Comparison of ENCODE assay signal across 15 cellular contexts in genomic region chr14:34604990-34605389, GRCh38. TPM values are rescaled to one million over a fixed set of nuclear protein-coding genes. Genes with fewer than 3 reads are reported as not detected.
DNase-seq lines count a peak whose midpoint lies in the region; ATAC-seq, FAIRE-seq and TF ChIP-seq lines count a peak whose summit lies in the region.
"Had no signal": no experiment of that assay in that cellular context is flagged by ENCODE, and none has a peak within 500 bp of the region (broad histone marks: within the 10 kb centered on the region; RNA-seq: fewer than 3 reads in every experiment).

No MANE protein-coding gene starts in this region.

- H3K4me3 ChIP-seq in adipocyte (ENCODE audit: low read length): no peak overlapping the region
- H3K4me3 ChIP-seq in upper lobe of right lung: no peak overlapping the region
- H3K4me3 ChIP-seq in A673 (ENCODE audit: low read depth, low read length, poor library complexity, severe bottlenecking): no peak overlapping the region
- H3K4me3 ChIP-seq in WERI-Rb-1 (ENCODE audit: low read depth, low read length): no peak overlapping the region
- H3K4me3 ChIP-seq: right atrium auricular region had no signal

- no TSS peak for BruUV-seq in A673 (replicated peaks; lab: Mats Ljungman, UMichigan)

- H3K27me3 Mint-ChIP-seq in activated naive CD8-positive, alpha-beta T cell: no peaks in the 10 kb centered on the region
- no peaks in the 10 kb centered on the region for H3K27me3 Mint-ChIP-seq in activated naive CD8-positive, alpha-beta T cell treated with anti-CD3 and anti-CD28 coated beads for 36 hours
- H3K27me3 Mint-ChIP-seq: activated CD4-positive, alpha-beta T cell treated with anti-CD3 and anti-CD28 coated beads, Interleukin-2, amount 10 ng/mL, durations not matched to agents 24 days and 14 days had no signal

- H3K4me1 Mint-ChIP-seq in activated naive CD8-positive, alpha-beta T cell (ENCODE audit: low read depth): peaks cover 5% of the 10 kb centered on the region
- peaks cover 4% of the 10 kb centered on the region for H3K4me1 Mint-ChIP-seq in activated naive CD8-positive, alpha-beta T cell treated with anti-CD3 and anti-CD28 coated beads for 36 hours
- H3K4me1 Mint-ChIP-seq: activated CD4-positive, alpha-beta T cell treated with anti-CD3 and anti-CD28 coated beads, Interleukin-2, amount 10 ng/mL, durations not matched to agents 24 days and 14 days; nephron had no signal

- H3K4me3 Mint-ChIP-seq in activated naive CD8-positive, alpha-beta T cell: no peak overlapping the region
- H3K4me3 Mint-ChIP-seq in activated naive CD8-positive, alpha-beta T cell treated with anti-CD3 and anti-CD28 coated beads for 36 hours: no peak overlapping the region
- H3K4me3 Mint-ChIP-seq: activated CD4-positive, alpha-beta T cell treated with anti-CD3 and anti-CD28 coated beads, Interleukin-2, amount 10 ng/mL, durations not matched to agents 24 days and 14 days; activated T-helper 1 cell treated with anti-CD3 and anti-CD28 coated beads, Interleukin-12 subunit alpha, Interleukin-12 subunit beta, Interleukin-2, Interleukin-4 antibody, amounts not matched to agents 30 ng/mL and 10 ng/mL and 1 ng/mL, durations not matched to agents 14 hours and 24 hours and 36 hours; nephron had no signal

- no peak overlapping the region for H3K9ac ChIP-seq in adipocyte (ENCODE audit: low read length)

- H3K36me3 ChIP-seq in adipocyte (ENCODE audit: control insufficient read depth, insufficient read depth, low read length, severe bottlenecking) (peaks cover 85% of the 10 kb centered on the region), upper lobe of right lung (peaks cover 99% of the 10 kb centered on the region), A673 (ENCODE audit: insufficient read depth, low read length, poor library complexity, severe bottlenecking) (peaks cover 89% of the 10 kb centered on the region), WERI-Rb-1 (peaks cover 70% of the 10 kb centered on the region)

- H3K27ac Mint-ChIP-seq in activated naive CD8-positive, alpha-beta T cell: peak overlapping the region; percentile 41
- no peak overlapping the region for H3K27ac Mint-ChIP-seq in activated naive CD8-positive, alpha-beta T cell treated with anti-CD3 and anti-CD28 coated beads for 36 hours
- H3K27ac Mint-ChIP-seq: nephron had no signal

- intact Hi-C loops in upper lobe of right lung (cut with DNase I) (no loop called here), A673 (cut with micrococcal nuclease; ENCODE audit: unreplicated experiment) (no loop called here)

- CTCF ChIA-PET in A673 (lab: Charles Lee): no interaction called here

- no peaks in the 10 kb centered on the region for H3K9me3 ChIP-seq in adipocyte (ENCODE audit: control insufficient read depth, low read length)
- H3K9me3 ChIP-seq in upper lobe of right lung: no peaks in the 10 kb centered on the region
- H3K9me3 ChIP-seq in A673 (ENCODE audit: low read depth, low read length, poor library complexity, severe bottlenecking): no peaks in the 10 kb centered on the region
- no peaks in the 10 kb centered on the region for H3K9me3 ChIP-seq in WERI-Rb-1 (ENCODE audit: severe bottlenecking)
- H3K9me3 ChIP-seq: right atrium auricular region had no signal

- peak; percentile 50 for ATAC-seq in upper lobe of right lung
- no peak for ATAC-seq in foreskin keratinocyte

- H3K4me1 ChIP-seq in adipocyte (ENCODE audit: control insufficient read depth, insufficient read depth, low read length) (peaks cover 11% of the 10 kb centered on the region), upper lobe of right lung (no peaks in the 10 kb centered on the region), A673 (ENCODE audit: insufficient read depth, low read length, poor library complexity, severe bottlenecking) (no peaks in the 10 kb centered on the region), foreskin keratinocyte (no peaks in the 10 kb centered on the region)
- H3K4me1 ChIP-seq: right atrium auricular region had no signal

- POLR2A ChIA-PET in A673 (lab: Charles Lee; ENCODE audit: low non-redundant PET): no interaction called here

- TF ChIP-seq CTCF in upper lobe of right lung (IDR thresholded peaks at IDR 0.05) (no peak), A673 (conservative IDR thresholded peaks at IDR 0.05; ENCODE audit: low read depth, low read length) (no peak), foreskin keratinocyte (conservative IDR thresholded peaks at IDR 0.05) (no peak), WERI-Rb-1 (IDR thresholded peaks at IDR 0.05; ENCODE audit: low read depth, low read length) (no peak)

- H3K9me3 Mint-ChIP-seq in activated naive CD8-positive, alpha-beta T cell (ENCODE audit: low read depth): no peaks in the 10 kb centered on the region
- no peaks in the 10 kb centered on the region for H3K9me3 Mint-ChIP-seq in activated naive CD8-positive, alpha-beta T cell treated with anti-CD3 and anti-CD28 coated beads for 36 hours
- H3K9me3 Mint-ChIP-seq: activated CD4-positive, alpha-beta T cell treated with anti-CD3 and anti-CD28 coated beads, Interleukin-2, amount 10 ng/mL, durations not matched to agents 24 days and 14 days; activated T-helper 1 cell treated with anti-CD3 and anti-CD28 coated beads, Interleukin-12 subunit alpha, Interleukin-12 subunit beta, Interleukin-2, Interleukin-4 antibody, amounts not matched to agents 30 ng/mL and 10 ng/mL and 1 ng/mL, durations not matched to agents 14 hours and 24 hours and 36 hours; nephron had no signal

- FAIRE-seq in islet of Langerhans (lab: Jason Lieb, UNC): peak; percentile 51

- no peak overlapping the region for H3K27ac ChIP-seq in upper lobe of right lung
- H3K27ac ChIP-seq in A673 (ENCODE audit: low read depth, low read length, poor library complexity, severe bottlenecking): no peak overlapping the region
- no peak overlapping the region for H3K27ac ChIP-seq in foreskin keratinocyte
- no peak overlapping the region for H3K27ac ChIP-seq in WERI-Rb-1
- H3K27ac ChIP-seq: right atrium auricular region had no signal

- DNase-seq in activated naive CD8-positive, alpha-beta T cell treated with anti-CD3 and anti-CD28 coated beads for 36 hours: no peak
- DNase-seq in adipocyte (ENCODE audit: low read depth): peak; percentile 72
- DNase-seq in upper lobe of right lung: no peak
- no peak for DNase-seq in A673 (ENCODE audit: low spot score)
- no peak for DNase-seq in foreskin keratinocyte
- no peak for DNase-seq in WERI-Rb-1
- DNase-seq: activated CD4-positive, alpha-beta T cell treated with anti-CD3 and anti-CD28 coated beads, Interleukin-2, amount 10 ng/mL, durations not matched to agents 24 days and 14 days; amniotic stem cell; NCI-H2081; NCI-H748 treated with DMSO at 0.1 percent for 48 hours had no signal

- peaks cover 11% of the 10 kb centered on the region for H3K36me3 Mint-ChIP-seq in activated naive CD8-positive, alpha-beta T cell
- peaks cover 14% of the 10 kb centered on the region for H3K36me3 Mint-ChIP-seq in activated naive CD8-positive, alpha-beta T cell treated with anti-CD3 and anti-CD28 coated beads for 36 hours

- H3K27me3 ChIP-seq in adipocyte (replicated peaks; ENCODE audit: control insufficient read depth, insufficient read depth, low read length): no peaks in the 10 kb centered on the region
- H3K27me3 ChIP-seq in upper lobe of right lung: no peaks in the 10 kb centered on the region
- H3K27me3 ChIP-seq in A673 (replicated peaks; ENCODE audit: insufficient read depth, low read depth, low read length, poor library complexity): no peaks in the 10 kb centered on the region
- H3K27me3 ChIP-seq in foreskin keratinocyte: no peaks in the 10 kb centered on the region
- no peaks in the 10 kb centered on the region for H3K27me3 ChIP-seq in WERI-Rb-1 (ENCODE audit: insufficient read depth, low read depth, severe bottlenecking)
- H3K27me3 ChIP-seq: right atrium auricular region had no signal

RNA-seq across cellular contexts. Expression of gene SNX6, which starts 25.0 kb away (rescaled TPM):
- total RNA-seq in activated naive CD8-positive, alpha-beta T cell treated with anti-CD3 and anti-CD28 coated beads for 36 hours: 10 to 100 TPM; 62.0 to 65.4 TPM
- total RNA-seq in upper lobe of right lung (64.9 TPM), A673 (2021) (64.2 and 67.5 TPM in 2 replicates), foreskin keratinocyte (91.2 and 101 TPM in 2 replicates)
- 45.5 and 48.2 TPM in 2 replicates for polyA plus RNA-seq in foreskin keratinocyte
